ENCODE assay signal across 9 cellular contexts in genomic region chr11:61701298-61701993, GRCh38. TPM values are rescaled to one million over a fixed set of nuclear protein-coding genes. Genes with fewer than 3 reads are reported as not detected.
DNase-seq lines count a peak whose midpoint lies in the region; ATAC-seq and TF ChIP-seq lines count a peak whose summit lies in the region.
"Had no signal": no experiment of that assay in that cellular context is flagged by ENCODE, and none has a peak within 500 bp of the region (broad histone marks: within the 10 kb centered on the region; RNA-seq: fewer than 3 reads in every experiment).

No MANE protein-coding gene starts in this region.

- no peaks in the 10 kb centered on the region for H3K79me2 ChIP-seq in DND-41 (ENCODE audit: insufficient read depth, low read length)

- H3K9me3 Mint-ChIP-seq in brain: peaks cover 0 to 2% (median 0%) of the 10 kb centered on the region in 5 experiments
- H3K9me3 Mint-ChIP-seq in T-helper 2 cell treated with Interferon-gamma antibody and Interleukin-4, amounts not matched to agents 5 μg/mL and 100 μg/mL, for 36 hours: no peaks in the 10 kb centered on the region

- H3K27ac Mint-ChIP-seq in brain: peak overlapping the region; percentile 40 to 98 (median 82)
- H3K27ac Mint-ChIP-seq in T-helper 2 cell treated with Interferon-gamma antibody and Interleukin-4, amounts not matched to agents 5 μg/mL and 100 μg/mL, for 36 hours: no peak overlapping the region

- H3K4me1 ChIP-seq in DND-41 (ENCODE audit: insufficient read depth, low read length) (peaks cover 16% of the 10 kb centered on the region), mucosa of stomach (ENCODE audit: control insufficient read depth, insufficient read depth, low read length) (peaks cover 64% of the 10 kb centered on the region)

- no peaks in the 10 kb centered on the region for H4K20me1 ChIP-seq in DND-41 (ENCODE audit: insufficient read depth, low read length)

- peaks cover 47% of the 10 kb centered on the region for H3K4me1 Mint-ChIP-seq in brain
- peaks cover 18% of the 10 kb centered on the region for H3K4me1 Mint-ChIP-seq in T-helper 2 cell treated with Interferon-gamma antibody and Interleukin-4, amounts not matched to agents 5 μg/mL and 100 μg/mL, for 36 hours (ENCODE audit: low read depth)

- H2AFZ ChIP-seq in DND-41 (ENCODE audit: low read depth, low read length): no peak overlapping the region

- peak; percentile 19 for DNase-seq in DND-41
- peak; percentile 70 for DNase-seq in NCI-H1694 treated with DMSO at 0.1 percent for 48 hours (lab: John Stamatoyannopoulos, UW)
- no peak for DNase-seq in NCI-H2029 treated with DMSO at 0.1 percent for 48 hours (lab: John Stamatoyannopoulos, UW)
- DNase-seq in OCI-M2 (lab: John Stamatoyannopoulos, UW; ENCODE audit: unreplicated experiment): no peak
- no peak for DNase-seq in T-helper 2 cell treated with Interferon-gamma antibody and Interleukin-4, amounts not matched to agents 5 μg/mL and 100 μg/mL, for 36 hours (ENCODE audit: low spot score)

- H3K36me3 ChIP-seq in DND-41 (ENCODE audit: insufficient read depth, low read length): no peaks in the 10 kb centered on the region
- H3K36me3 ChIP-seq in mucosa of stomach (ENCODE audit: control insufficient read depth, insufficient read depth, low read length): no peaks in the 10 kb centered on the region
- H3K36me3 ChIP-seq: thoracic aorta had no signal

- H3K27me3 Mint-ChIP-seq in brain: peaks cover 3% of the 10 kb centered on the region
- H3K27me3 Mint-ChIP-seq in T-helper 2 cell treated with Interferon-gamma antibody and Interleukin-4, amounts not matched to agents 5 μg/mL and 100 μg/mL, for 36 hours (ENCODE audit: low read depth): no peaks in the 10 kb centered on the region

- TF ChIP-seq CTCF in DND-41 (IDR thresholded peaks at IDR 0.05; ENCODE audit: borderline replicate concordance, extremely low read depth, low read length, poor library complexity, severe bottlenecking): peak; percentile 43
- peak; percentile 42 to 58 for TF ChIP-seq CTCF in brain (conservative IDR thresholded peaks at IDR 0.05)

- H3K27me3 ChIP-seq in DND-41 (ENCODE audit: insufficient read depth, low read length, poor library complexity): no peaks in the 10 kb centered on the region
- no peaks in the 10 kb centered on the region for H3K27me3 ChIP-seq in mucosa of stomach (ENCODE audit: control insufficient read depth, insufficient read depth, low read length)

- H3K9me3 ChIP-seq in DND-41 (ENCODE audit: insufficient read depth, low read length, severe bottlenecking) (no peaks in the 10 kb centered on the region), mucosa of stomach (ENCODE audit: control insufficient read depth, low read length) (no peaks in the 10 kb centered on the region)
- H3K9me3 ChIP-seq: thoracic aorta had no signal

- no peak for ATAC-seq in DND-41 (ENCODE audit: insufficient read depth, low read depth)
- ATAC-seq in activated CD4-positive, CD25-positive, alpha-beta regulatory T cell treated with anti-CD3 and anti-CD28 coated beads, Interleukin-2, amount 50 U/mL, for 24 hours: no peak

- H3K36me3 Mint-ChIP-seq in brain: no peaks in the 10 kb centered on the region
- no peaks in the 10 kb centered on the region for H3K36me3 Mint-ChIP-seq in T-helper 2 cell treated with Interferon-gamma antibody and Interleukin-4, amounts not matched to agents 5 μg/mL and 100 μg/mL, for 36 hours (ENCODE audit: low read depth)

- H3K4me3 ChIP-seq in DND-41 (ENCODE audit: low read depth in 1 of 2, low read length in 2 of 2) (no peak overlapping the region), mucosa of stomach (ENCODE audit: low read length) (no peak overlapping the region)
- H3K4me3 ChIP-seq: thoracic aorta had no signal

- no peak overlapping the region for H3K4me2 ChIP-seq in DND-41 (ENCODE audit: insufficient read depth, low read length)

- H3K9ac ChIP-seq in DND-41 (ENCODE audit: low read depth, low read length): no peak overlapping the region
- peak overlapping the region; percentile 45 for H3K9ac ChIP-seq in mucosa of stomach (ENCODE audit: low read length)

- H3K27ac ChIP-seq in DND-41 (ENCODE audit: low read length): no peak overlapping the region
- H3K27ac ChIP-seq: thoracic aorta had no signal

- peak overlapping the region in 2 of 5 experiments; percentile 20 to 34 for H3K4me3 Mint-ChIP-seq in brain
- H3K4me3 Mint-ChIP-seq in T-helper 2 cell treated with Interferon-gamma antibody and Interleukin-4, amounts not matched to agents 5 μg/mL and 100 μg/mL, for 36 hours: no peak overlapping the region

RNA-seq across cellular contexts. Expression of gene DAGLA, which starts 21.3 kb away (rescaled TPM):
- 13.4 TPM for polyA plus RNA-seq in brain (ENCODE audit: insufficient read depth, low read depth, low replicate concordance)

RNA-seq across cellular contexts. Expression of gene MYRF, which starts 51.0 kb away (rescaled TPM):
- 70.8 TPM for polyA plus RNA-seq in brain (ENCODE audit: insufficient read depth, low read depth, low replicate concordance)

Comparison
In these comparisons a context has a peak if more than half of its experiments do, and no peak if none do; other contexts are left out.
1. DNase-seq: peak in DND-41 (single experiment) and NCI-H1694 treated with DMSO at 0.1 percent for 48 hours (single experiment); none in NCI-H2029 treated with DMSO at 0.1 percent for 48 hours (single experiment), OCI-M2 (single experiment) and T-helper 2 cell treated with Interferon-gamma antibody and Interleukin-4, amounts not matched to agents 5 μg/mL and 100 μg/mL, for 36 hours (single experiment).